1 cellular context compared by ENCODE assay signal in the genomic region with DNA sequence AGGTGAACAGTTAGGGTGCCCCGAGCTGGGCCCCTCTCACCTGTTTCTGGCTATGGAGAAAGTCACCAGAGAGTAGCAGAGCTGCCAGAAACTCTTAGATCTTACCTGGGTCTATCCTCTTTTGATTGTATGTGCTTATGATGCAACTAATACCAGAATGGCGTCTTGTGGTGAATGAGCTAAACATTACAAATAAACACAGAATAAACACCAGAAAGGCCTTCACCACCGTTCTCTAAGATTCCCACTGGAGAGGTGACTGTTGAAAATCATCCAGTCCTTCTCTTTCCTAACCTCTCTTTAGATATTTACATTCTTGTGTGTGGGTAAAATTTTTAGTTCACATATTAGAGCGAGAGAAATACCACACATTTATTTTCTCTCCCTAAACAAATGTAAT.
TF ChIP-seq lines count a peak whose summit lies in the region.

No MANE protein-coding gene starts in this region.

TF ChIP-seq in GM23338, 12 proteins besides CTCF, POLR2A, EP300 and RAD21 (continued from another document):
- TF ChIP-seq ZNF462 (CRISPR knock-in tag; IDR thresholded peaks at IDR 0.05) (no peak), ZNF331 (CRISPR knock-in tag; IDR thresholded peaks at IDR 0.05; ENCODE audit: low read depth) (no peak), STAT1 (IDR thresholded peaks at IDR 0.05; ENCODE audit: unreplicated experiment) (no peak), REST (IDR thresholded peaks at IDR 0.05; ENCODE audit: unreplicated experiment) (no peak), CREB1 (CRISPR knock-in tag; IDR thresholded peaks at IDR 0.05; ENCODE audit: low read depth) (no peak), JUNB (IDR thresholded peaks at IDR 0.05; ENCODE audit: unreplicated experiment) (no peak), ZNF114 (CRISPR knock-in tag; IDR thresholded peaks at IDR 0.05) (no peak), EZH2 (IDR thresholded peaks at IDR 0.05; ENCODE audit: low read depth, unreplicated experiment) (no peak)
